ENCODE assay signal across 17 cellular contexts in the genomic region with DNA sequence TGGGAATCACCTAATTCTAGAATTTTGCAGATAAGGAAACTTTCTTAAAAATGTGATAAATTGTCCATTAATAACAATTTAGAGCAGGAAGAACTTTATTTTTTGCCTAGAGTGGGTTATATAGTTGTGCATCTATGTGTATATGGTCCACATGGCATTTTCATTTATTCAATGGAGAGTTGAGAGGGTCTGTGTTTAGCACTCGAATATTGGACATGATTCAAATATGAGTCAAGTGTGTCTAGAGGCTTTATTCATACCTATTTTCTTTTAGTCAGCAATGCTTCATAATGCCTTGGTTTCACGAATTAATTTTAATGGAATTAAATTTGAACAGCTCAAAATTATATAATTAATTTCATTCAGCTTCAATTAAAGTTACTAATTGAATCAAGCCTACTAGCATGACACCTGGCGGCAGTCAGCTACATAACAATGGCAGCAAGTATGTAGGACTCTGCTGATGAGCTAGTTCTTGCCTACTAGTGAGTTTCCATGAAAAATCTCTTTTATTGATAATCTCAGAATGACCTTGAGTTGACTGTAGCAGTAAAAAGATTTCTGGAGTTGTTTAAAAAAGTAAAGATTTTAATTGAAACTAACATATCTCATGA. TPM values are rescaled to one million over a fixed set of nuclear protein-coding genes. Genes with fewer than 3 reads are reported as not detected.
DNase-seq lines count a peak whose midpoint lies in the region; FAIRE-seq and TF ChIP-seq lines count a peak whose summit lies in the region.
"Had no signal": no experiment of that assay in that cellular context is flagged by ENCODE, and none has a peak within 500 bp of the region (broad histone marks: within the 10 kb centered on the region; RNA-seq: fewer than 3 reads in every experiment).

No MANE protein-coding gene starts in this region.

- in situ Hi-C loops in SK-MEL-5 (cut with HindIII; ENCODE audit: low pct_unique_long_range_greater_than_20kb, low sequenced_read_pairs), result no loop called here

- FAIRE-seq in H54 (lab: Jason Lieb, UNC) (peak; percentile 36), HTR-8/SVneo (lab: Jason Lieb, UNC) (no peak)

- no peaks in the 10 kb centered on the region for H4K20me1 ChIP-seq in neural progenitor cell (ENCODE audit: low read depth)
- no peaks in the 10 kb centered on the region for H4K20me1 ChIP-seq in hepatocyte (ENCODE audit: insufficient read depth, poor library complexity, severe bottlenecking)

- H3K27ac ChIP-seq in neural progenitor cell (no peak overlapping the region), hepatocyte (no peak overlapping the region)
- H3K27ac ChIP-seq: cardiac muscle cell, epithelial cell of prostate, lower lobe of right lung had no signal

- H3F3A ChIP-seq in neural progenitor cell (ENCODE audit: low read depth), result no peaks in the 10 kb centered on the region

- H3K4me1 ChIP-seq in neural progenitor cell (peaks cover under 1% of the 10 kb centered on the region), hepatocyte (ENCODE audit: insufficient read depth) (no peaks in the 10 kb centered on the region)

- H2AFZ ChIP-seq in neural progenitor cell (replicated peaks) (no peak overlapping the region), hepatocyte (no peak overlapping the region)

- peaks cover 4% of the 10 kb centered on the region for H3K36me3 Mint-ChIP-seq in neural progenitor cell

- TF ChIP-seq POLR2A in H54 (IDR thresholded peaks at IDR 0.05; ENCODE audit: low read depth, low read length), result no peak

- H3K9me3 ChIP-seq in neural progenitor cell (ENCODE audit: low read depth) (no peaks in the 10 kb centered on the region), hepatocyte (ENCODE audit: low read depth) (no peaks in the 10 kb centered on the region)
- H3K9me3 ChIP-seq: lower lobe of right lung had no signal

- H3K79me2 ChIP-seq in neural progenitor cell (ENCODE audit: low read depth) (no peaks in the 10 kb centered on the region), hepatocyte (peaks cover 20% of the 10 kb centered on the region)

- H3K4me3 Mint-ChIP-seq in neural progenitor cell, result no peak overlapping the region

- H3K27ac Mint-ChIP-seq in neural progenitor cell, result no peak overlapping the region

- TF ChIP-seq CTCF in neural progenitor cell (IDR thresholded peaks at IDR 0.05) (peak; percentile 37), hepatocyte (IDR thresholded peaks at IDR 0.05; ENCODE audit: poor library complexity) (no peak)

- H3K4me2 ChIP-seq in neural progenitor cell, result no peak overlapping the region
- H3K4me2 ChIP-seq in hepatocyte, result no peak overlapping the region

- DNase-seq in activated CD4-positive, alpha-beta T cell treated with anti-CD3 and anti-CD28 coated beads, Interleukin-2, amount 50 U/mL, for 1 hour, result peak; percentile 20
- no peak for DNase-seq in activated CD4-positive, alpha-beta T cell treated with anti-CD3 and anti-CD28 coated beads for 48 hours
- DNase-seq in H54 (ENCODE audit: insufficient read length, low spot score), result no peak
- peak; percentile 44 for DNase-seq in SK-MEL-5 (ENCODE audit: low read depth, low spot score)
- DNase-seq in neural progenitor cell (ENCODE audit: low spot score), result no peak
- no peak for DNase-seq in NCI-H1436 treated with DMSO at 0.1 percent for 48 hours (lab: John Stamatoyannopoulos, UW)
- no peak for DNase-seq in HTR-8/SVneo (ENCODE audit: insufficient read length, low spot score)
- DNase-seq in hepatocyte (ENCODE audit: low spot score), result no peak
- DNase-seq: activated T-cell treated with anti-CD3 and anti-CD28 coated beads, Interleukin-2, amount 50 U/mL, for 72 hours; DND-41; hypothalamus; IMR-90; lower lobe of right lung; NCI-H2227 treated with DMSO at 0.1 percent for 48 hours; RPMI8226 had no signal

- H3K4me3 ChIP-seq in neural progenitor cell (no peak overlapping the region), hepatocyte (no peak overlapping the region)
- H3K4me3 ChIP-seq: cardiac muscle cell, lower lobe of right lung had no signal

- no peaks in the 10 kb centered on the region for H3K9me2 ChIP-seq in hepatocyte (replicated peaks; ENCODE audit: insufficient read depth)

- H3K36me3 ChIP-seq in neural progenitor cell (no peaks in the 10 kb centered on the region), hepatocyte (replicated peaks; ENCODE audit: insufficient read depth, low read depth) (no peaks in the 10 kb centered on the region)
- H3K36me3 ChIP-seq: cardiac muscle cell, lower lobe of right lung had no signal

- no peaks in the 10 kb centered on the region for H3K9me3 Mint-ChIP-seq in neural progenitor cell
- H3K9me3 Mint-ChIP-seq: activated T-cell treated with anti-CD3 and anti-CD28 coated beads, Interleukin-2, amount 50 U/mL, for 72 hours had no signal

- H3K27me3 Mint-ChIP-seq in neural progenitor cell (ENCODE audit: insufficient read depth, low read depth), result no peaks in the 10 kb centered on the region

- WGBS in hepatocyte (ENCODE audit: low lambda C conversion rate, missing lambda C conversion rate), result 91% methylated on average over 3 of the region's 3 CpGs

- H3K27me3 ChIP-seq in neural progenitor cell (no peaks in the 10 kb centered on the region), hepatocyte (no peaks in the 10 kb centered on the region)
- H3K27me3 ChIP-seq: cardiac muscle cell had no signal

- peaks cover 4% of the 10 kb centered on the region for H3K4me1 Mint-ChIP-seq in neural progenitor cell

- H3K9ac ChIP-seq in neural progenitor cell, result no peak overlapping the region

RNA-seq across cellular contexts. Expression of a gene that starts 17.7 kb away (rescaled TPM):
- total RNA-seq in SK-MEL-5 (2014; rRNA removed; shearing (Covaris generic)), result 30.8 and 32.4 TPM in 2 replicates
- polyA plus RNA-seq in SK-MEL-5 (2015; cell fraction: cytosol; rRNA removed), result 25.1 and 31.9 TPM in 2 replicates
- polyA plus RNA-seq in SK-MEL-5 (2015; cell fraction: nucleus; rRNA removed), result 12.1 and 16.5 TPM in 2 replicates
- 5.1 and 7.1 TPM in 2 replicates for total RNA-seq in neural progenitor cell (ENCODE audit: low replicate concordance)
- total RNA-seq in hepatocyte, result 14.5 and 18.5 TPM in 2 replicates
- polyA plus RNA-seq in hepatocyte, result 7.6 and 10.6 TPM in 2 replicates

Comparison
In these comparisons a context has a peak if more than half of its experiments do, and no peak if none do; other contexts are left out.
1. DNase-seq: peak in activated CD4-positive, alpha-beta T cell treated with anti-CD3 and anti-CD28 coated beads, Interleukin-2, amount 50 U/mL, for 1 hour (single experiment) and SK-MEL-5 (single experiment); none in activated CD4-positive, alpha-beta T cell treated with anti-CD3 and anti-CD28 coated beads for 48 hours (single experiment), H54 (single experiment), neural progenitor cell (single experiment), NCI-H1436 treated with DMSO at 0.1 percent for 48 hours (single experiment), HTR-8/SVneo (single experiment) and hepatocyte (single experiment).